27 cellular contexts compared by ENCODE assay signal in the genomic region with DNA sequence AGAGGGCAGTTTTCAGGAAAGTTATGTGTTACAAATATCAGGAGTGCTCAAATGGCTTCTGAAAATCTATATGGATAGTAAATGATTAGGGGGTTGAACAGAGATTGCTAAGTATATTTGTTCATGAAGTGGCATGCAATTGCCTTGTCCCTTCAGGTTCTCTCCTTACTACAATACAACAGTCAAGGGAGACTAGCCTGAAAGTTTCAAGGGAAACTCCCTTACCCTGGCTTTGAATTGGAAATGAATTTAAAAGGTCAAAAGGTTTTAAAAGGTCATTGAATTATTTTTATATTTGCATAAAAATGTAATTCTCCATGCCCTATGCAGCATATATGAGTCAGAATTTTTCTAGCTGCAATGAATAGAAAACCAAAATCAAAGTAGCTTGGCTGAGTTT.
DNase-seq lines count a peak whose midpoint lies in the region; ATAC-seq, FAIRE-seq and TF ChIP-seq lines count a peak whose summit lies in the region.
"Had no signal": no experiment of that assay in that cellular context is flagged by ENCODE, and none has a peak within 500 bp of the region (broad histone marks: within the 10 kb centered on the region; RNA-seq: fewer than 3 reads in every experiment).

No MANE protein-coding gene starts in this region.

- no peak overlapping the region for H3K4me3 Mint-ChIP-seq in activated T-helper 17 cell treated with anti-CD3 and anti-CD28 coated beads, Interleukin-2, amount 50 U/mL, for 72 hours
- H3K4me3 Mint-ChIP-seq: CD14-positive monocyte; CD4-positive, alpha-beta memory T cell; CD4-positive, CD25-positive, alpha-beta regulatory T cell; CD8-positive, alpha-beta memory T cell had no signal

- no peaks in the 10 kb centered on the region for H3K4me1 ChIP-seq in GM12878 (ENCODE audit: control insufficient read depth, insufficient read depth, low read length)
- H3K4me1 ChIP-seq: A549, BE2C, BLaER1 had no signal

- in situ Hi-C loops in GM12878 (cut with MboI): no loop called here

- ATAC-seq in GM18520 (IDR thresholded peaks at IDR 0.05; ENCODE audit: unreplicated experiment) (peak; percentile 54), GM18868 (IDR thresholded peaks at IDR 0.05; ENCODE audit: unreplicated experiment) (peak; percentile 20), HG03432 (IDR thresholded peaks at IDR 0.05; ENCODE audit: unreplicated experiment) (peak; percentile 50), GM12878 (no peak; the same call in 2 of the 3 replicates)
- no peak for ATAC-seq in activated T-helper 17 cell treated with anti-CD3 and anti-CD28 coated beads, Interleukin-2, amount 50 U/mL, for 72 hours (replicated peaks)
- ATAC-seq: A549 had no signal

- no peak overlapping the region for H3K27ac Mint-ChIP-seq in activated T-helper 17 cell treated with anti-CD3 and anti-CD28 coated beads, Interleukin-2, amount 50 U/mL, for 72 hours
- H3K27ac Mint-ChIP-seq: CD14-positive monocyte; CD4-positive, alpha-beta memory T cell; CD8-positive, alpha-beta memory T cell had no signal

- no peak for FAIRE-seq in GM12878 (lab: Jason Lieb, UNC)
- FAIRE-seq: A549, GM12892, GM18507, GM19239 had no signal

- H3K9me3 ChIP-seq in GM12878 (replicated peaks; ENCODE audit: control insufficient read depth, insufficient read depth, low read length): no peaks in the 10 kb centered on the region
- H3K9me3 ChIP-seq: A549, BE2C had no signal

- no peak for TF ChIP-seq CTCF in GM12878 (IDR thresholded peaks at IDR 0.05 in 2 of 3, conservative IDR thresholded peaks at IDR 0.05 in 1 of 3; ENCODE audit: control insufficient read depth in 2 of 3, extremely low read depth in 1 of 3, insufficient read depth in 1 of 3, low read depth in 3 of 3, low read length in 3 of 3)

- BruUV-seq in GM12878 (replicated peaks; lab: Mats Ljungman, UMichigan): no TSS peak

- SMC1A ChIA-PET in GM12878 (lab: Charles Lee; ENCODE audit: uncharacterized antibody, unreplicated experiment): interaction anchor here (1.2 kb wide), 1 partner anchor 11 kb away, joined by 3 read pairs; no protein-coding TSS in a partner anchor

- no peaks in the 10 kb centered on the region for H3K36me3 Mint-ChIP-seq in activated T-helper 17 cell treated with anti-CD3 and anti-CD28 coated beads, Interleukin-2, amount 50 U/mL, for 72 hours (ENCODE audit: low read depth)
- H3K36me3 Mint-ChIP-seq: CD14-positive monocyte; CD4-positive, alpha-beta memory T cell; CD4-positive, CD25-positive, alpha-beta regulatory T cell; CD8-positive, alpha-beta memory T cell had no signal

- H3K79me2 ChIP-seq in GM12878 (ENCODE audit: control insufficient read depth, insufficient read depth, low read length): no peaks in the 10 kb centered on the region

- no peaks in the 10 kb centered on the region for H3K36me3 ChIP-seq in GM12878 (ENCODE audit: control insufficient read depth in 2 of 2, insufficient read depth in 2 of 2, low read length in 1 of 2)
- H3K36me3 ChIP-seq: BE2C, BLaER1 had no signal

- DNase-seq in GM12878 (ENCODE audit: low read depth, low spot score) (no peak), Kasumi-1 (lab: John Stamatoyannopoulos, UW) (no peak), GDM1 (lab: John Stamatoyannopoulos, UW) (no peak)
- DNase-seq: BE2C; C1 segment of cervical spinal cord; CD4-positive, alpha-beta memory T cell; CD4-positive, CD25-positive, alpha-beta regulatory T cell; CD8-positive, alpha-beta memory T cell; COR-L47; DMS 273 treated with DMSO at 0.1 percent for 48 hours; DMS153; DMS53; DMS79; DND-41; EL; GF-D8 had no signal

- H3K9me3 Mint-ChIP-seq in activated T-helper 17 cell treated with anti-CD3 and anti-CD28 coated beads, Interleukin-2, amount 50 U/mL, for 72 hours: peaks cover 25% of the 10 kb centered on the region

- no peaks in the 10 kb centered on the region for H4K20me1 ChIP-seq in GM12878 (ENCODE audit: control insufficient read depth, insufficient read depth)
- H4K20me1 ChIP-seq: BLaER1 had no signal

- intact Hi-C loops in GM12878 (cut with micrococcal nuclease; ENCODE audit: unreplicated experiment): no loop called here

- no peak for TF ChIP-seq POLR2A in GM12878 (IDR thresholded peaks at IDR 0.05; ENCODE audit: low read depth, low read length)

- POLR2A ChIA-PET in GM12878 (lab: Charles Lee): no interaction called here

- H3K27ac ChIP-seq in GM12878 (ENCODE audit: control insufficient read depth, insufficient read depth): no peak overlapping the region
- H3K27ac ChIP-seq: 22Rv1, A549, BLaER1 had no signal

- TF ChIP-seq EP300 in GM12878 (IDR thresholded peaks at IDR 0.05; ENCODE audit: borderline replicate concordance in 1 of 2, control insufficient read depth in 1 of 2, low read depth in 2 of 2, low read length in 2 of 2): no peak

- no peaks in the 10 kb centered on the region for H3K4me1 Mint-ChIP-seq in activated T-helper 17 cell treated with anti-CD3 and anti-CD28 coated beads, Interleukin-2, amount 50 U/mL, for 72 hours
- H3K4me1 Mint-ChIP-seq: CD14-positive monocyte; CD4-positive, alpha-beta memory T cell; CD4-positive, CD25-positive, alpha-beta regulatory T cell; CD8-positive, alpha-beta memory T cell had no signal

- no peaks in the 10 kb centered on the region for H3K27me3 ChIP-seq in GM12878 (replicated peaks in 1 of 2; ENCODE audit: control insufficient read depth in 2 of 2, insufficient read depth in 2 of 2, low read length in 1 of 2)
- H3K27me3 ChIP-seq: BE2C, BLaER1 had no signal

- H3K4me2 ChIP-seq in GM12878 (ENCODE audit: control insufficient read depth, insufficient read depth): no peak overlapping the region
- H3K4me2 ChIP-seq: A549, BLaER1 had no signal

- H2AFZ ChIP-seq in GM12878 (ENCODE audit: control insufficient read depth, low read depth, low read length): no peak overlapping the region

- RAD21 ChIA-PET in GM12878 (lab: Charles Lee; ENCODE audit: unreplicated experiment): no interaction called here

- CTCF ChIA-PET in GM12878 (lab: Yijun Ruan, JAX): no interaction called here

- H3K4me3 ChIP-seq in GM12878: no peak overlapping the region
- H3K4me3 ChIP-seq: A549, BLaER1 had no signal

- H3K27me3 Mint-ChIP-seq in activated T-helper 17 cell treated with anti-CD3 and anti-CD28 coated beads, Interleukin-2, amount 50 U/mL, for 72 hours: no peaks in the 10 kb centered on the region
- H3K27me3 Mint-ChIP-seq: CD4-positive, alpha-beta memory T cell; CD4-positive, CD25-positive, alpha-beta regulatory T cell; CD8-positive, alpha-beta memory T cell had no signal

- TF ChIP-seq RAD21 in GM12878 (IDR thresholded peaks at IDR 0.05; ENCODE audit: insufficient read depth, low read depth, low read length): no peak

- no peak overlapping the region for H3K9ac ChIP-seq in GM12878 (ENCODE audit: control insufficient read depth, insufficient read depth, low read length)
- H3K9ac ChIP-seq: BLaER1 had no signal

TF ChIP-seq in GM12878, 131 proteins besides CTCF, POLR2A, EP300 and RAD21:
- no peak for TF ChIP-seq KDM1A (IDR thresholded peaks at IDR 0.05; ENCODE audit: borderline replicate concordance)
- TF ChIP-seq NR2F1 (conservative IDR thresholded peaks at IDR 0.05): peak; percentile 71

Comparison
In these comparisons a context has a peak if more than half of its experiments do, and no peak if none do; other contexts are left out.
1. ATAC-seq: peak in GM18520 (single experiment), GM18868 (single experiment) and HG03432 (single experiment); none in GM12878 (single experiment) and activated T-helper 17 cell treated with anti-CD3 and anti-CD28 coated beads, Interleukin-2, amount 50 U/mL, for 72 hours (single experiment).